Comparison of ENCODE assay signal across 15 cellular contexts in the genomic region with DNA sequence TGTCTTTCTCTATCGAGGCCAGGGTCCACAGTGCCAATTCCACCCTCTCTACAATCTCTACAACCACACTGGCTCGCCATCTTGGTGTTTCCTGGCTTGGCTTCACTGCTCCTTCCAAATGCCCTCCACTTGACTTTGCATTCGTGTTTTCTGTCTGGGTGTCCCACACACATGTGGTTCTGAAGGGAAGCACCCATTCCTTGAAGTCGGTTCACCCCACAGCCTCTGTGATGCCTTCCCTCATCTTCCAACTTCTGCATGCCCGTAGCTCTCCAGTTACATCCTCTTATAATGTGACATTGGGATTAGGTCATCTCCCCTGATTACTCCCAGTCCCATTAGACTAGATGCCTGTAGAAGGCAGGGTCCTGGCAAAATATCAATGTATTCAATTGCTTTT. TPM values are rescaled to one million over a fixed set of nuclear protein-coding genes. Genes with fewer than 3 reads are reported as not detected.
"Had no signal": no experiment of that assay in that cellular context is flagged by ENCODE, and none has a peak within 500 bp of the region (broad histone marks: within the 10 kb centered on the region; RNA-seq: fewer than 3 reads in every experiment).

No MANE protein-coding gene starts in this region.

RNA-seq across cellular contexts. Expression of a gene that starts 10.8 kb away (rescaled TPM):
- total RNA-seq: chondrocyte, endothelial cell of umbilical vein, esophagus muscularis mucosa, gastroesophageal sphincter, heart left ventricle, kidney epithelial cell, left lung, lung microvascular endothelial cell, ovary, psoas muscle, right cardiac atrium, skeletal muscle tissue, stomach, temporal lobe, vagina had no signal
- polyA plus RNA-seq: endothelial cell of umbilical vein, stomach had no signal

RNA-seq across cellular contexts. Expression of a gene that starts 55.0 kb away (rescaled TPM):
- total RNA-seq: kidney epithelial cell had no signal
